In genomic region chr9:75906531-75906930, GRCh38 we compare ENCODE assay signal across 19 cellular contexts. TPM values are rescaled to one million over a fixed set of nuclear protein-coding genes. Genes with fewer than 3 reads are reported as not detected.
DNase-seq lines count a peak whose midpoint lies in the region; ATAC-seq, FAIRE-seq and TF ChIP-seq lines count a peak whose summit lies in the region.
"Had no signal": no experiment of that assay in that cellular context is flagged by ENCODE, and none has a peak within 500 bp of the region (broad histone marks: within the 10 kb centered on the region; RNA-seq: fewer than 3 reads in every experiment).

No MANE protein-coding gene starts in this region.

- ATAC-seq in activated naive CD8-positive, alpha-beta T cell treated with anti-CD3 and anti-CD28 coated beads, Interleukin-2, amount 50 U/mL, for 24 hours, result no peak
- ATAC-seq in aorta (ENCODE audit: low FRiP score), result no peak

- no peaks in the 10 kb centered on the region for H3K9me3 Mint-ChIP-seq in activated naive CD8-positive, alpha-beta T cell (ENCODE audit: low read depth)
- peaks cover 6% of the 10 kb centered on the region for H3K9me3 Mint-ChIP-seq in activated naive CD8-positive, alpha-beta T cell treated with anti-CD3 and anti-CD28 coated beads, Interleukin-2, amount 50 U/mL, for 24 hours
- H3K9me3 Mint-ChIP-seq: CD14-positive monocyte had no signal

- DNase-seq in activated naive CD8-positive, alpha-beta T cell treated with anti-CD3 and anti-CD28 coated beads, Interleukin-2, amount 50 U/mL, for 24 hours, result no peak
- DNase-seq in keratinocyte (ENCODE audit: low read depth, low spot score) (peak; percentile 30), aorta (no peak), putamen (ENCODE audit: low spot score) (no peak), OCI-LY7 (ENCODE audit: low spot score) (no peak)
- DNase-seq: COR-L47, DMS79, MV-4-11, NCI-H1436, NCI-H345, NCI-H69, PC-9 had no signal

- no peaks in the 10 kb centered on the region for H3K27me3 Mint-ChIP-seq in activated naive CD8-positive, alpha-beta T cell
- H3K27me3 Mint-ChIP-seq in activated naive CD8-positive, alpha-beta T cell treated with anti-CD3 and anti-CD28 coated beads, Interleukin-2, amount 50 U/mL, for 24 hours, result no peaks in the 10 kb centered on the region

- no peaks in the 10 kb centered on the region for H3K9me2 ChIP-seq in OCI-LY7 (ENCODE audit: insufficient read depth, low read length)

- H3K27me3 ChIP-seq in duodenal mucosa (ENCODE audit: control insufficient read depth in 1 of 2, insufficient read depth in 2 of 2, low read length in 2 of 2) (no peaks in the 10 kb centered on the region), keratinocyte (ENCODE audit: control insufficient read depth, extremely low read depth, insufficient read depth, low read length) (no peaks in the 10 kb centered on the region), thymus (ENCODE audit: control insufficient read depth, insufficient read depth) (no peaks in the 10 kb centered on the region), aorta (ENCODE audit: control insufficient read depth in 1 of 2, insufficient read depth in 2 of 2, low read length in 1 of 2) (no peaks in the 10 kb centered on the region)

- FAIRE-seq in keratinocyte (lab: Jason Lieb, UNC), result peak; percentile 41
- FAIRE-seq: G401.6, GM12892, HTR-8/SVneo had no signal

- H3K4me3 ChIP-seq in duodenal mucosa (ENCODE audit: low read depth in 1 of 2, low read length in 2 of 2) (no peak overlapping the region), keratinocyte (ENCODE audit: control insufficient read depth in 2 of 3, extremely low read depth in 1 of 3, insufficient read depth in 2 of 3, low read depth in 1 of 3, low read length in 3 of 3) (no peak overlapping the region), thymus (ENCODE audit: low read length) (no peak overlapping the region), aorta (ENCODE audit: low read length in 2 of 2) (no peak overlapping the region), OCI-LY7 (ENCODE audit: low read depth, low read length, poor library complexity, severe bottlenecking) (no peak overlapping the region)
- H3K4me3 ChIP-seq: PC-9 had no signal

- H3K9ac ChIP-seq in duodenal mucosa (ENCODE audit: low read depth in 1 of 2, low read length in 2 of 2) (no peak overlapping the region), keratinocyte (ENCODE audit: control insufficient read depth, extremely low read depth, insufficient read depth, low read length) (no peak overlapping the region)

- peaks cover 8% of the 10 kb centered on the region for H3K36me3 Mint-ChIP-seq in activated naive CD8-positive, alpha-beta T cell
- peaks cover 2% of the 10 kb centered on the region for H3K36me3 Mint-ChIP-seq in activated naive CD8-positive, alpha-beta T cell treated with anti-CD3 and anti-CD28 coated beads, Interleukin-2, amount 50 U/mL, for 24 hours (ENCODE audit: low read depth)

- intact Hi-C loops in aorta (cut with DNase I), result loop anchor here in 1 of 2 donors (10.0 kb wide), 1 partner anchor 128 kb away; no protein-coding TSS in a partner anchor
- intact Hi-C loops in OCI-LY7 (cut with micrococcal nuclease; ENCODE audit: unreplicated experiment), result no loop called here

- POLR2A ChIA-PET in OCI-LY7 (lab: Charles Lee), result interaction anchor here (0.5 to 1.2 kb wide), 3 partner anchors 12 to 467 kb away, joined by 3 to 4 read pairs (median 3); no protein-coding TSS in a partner anchor

- H3K9me3 ChIP-seq in duodenal mucosa (ENCODE audit: control insufficient read depth in 1 of 2, low read length in 2 of 2) (no peaks in the 10 kb centered on the region), keratinocyte (ENCODE audit: control insufficient read depth, low read depth, low read length) (no peaks in the 10 kb centered on the region), thymus (ENCODE audit: control insufficient read depth) (no peaks in the 10 kb centered on the region), aorta (ENCODE audit: control insufficient read depth, low read length) (no peaks in the 10 kb centered on the region), OCI-LY7 (ENCODE audit: low read length) (no peaks in the 10 kb centered on the region)

- H3K36me3 ChIP-seq in duodenal mucosa (ENCODE audit: control insufficient read depth in 1 of 2, insufficient read depth in 2 of 2, low read length in 2 of 2) (no peaks in the 10 kb centered on the region), keratinocyte (ENCODE audit: control insufficient read depth in 2 of 2, extremely low read depth in 1 of 2, insufficient read depth in 2 of 2, low read length in 2 of 2) (no peaks in the 10 kb centered on the region), thymus (ENCODE audit: control insufficient read depth, insufficient read depth) (peaks cover 4% of the 10 kb centered on the region), aorta (ENCODE audit: control insufficient read depth in 1 of 2, insufficient read depth in 2 of 2, low read length in 1 of 2) (no peaks in the 10 kb centered on the region), OCI-LY7 (ENCODE audit: insufficient read depth, low read length) (no peaks in the 10 kb centered on the region)

- H3K27ac ChIP-seq in duodenal mucosa (ENCODE audit: low read depth, low read length) (peak overlapping the region; percentile 34), keratinocyte (ENCODE audit: control insufficient read depth, insufficient read depth, low read length) (no peak overlapping the region), thymus (ENCODE audit: low read depth) (peak overlapping the region; percentile 27), aorta (ENCODE audit: low read depth in 1 of 2, low read length in 2 of 2) (no peak overlapping the region), OCI-LY7 (ENCODE audit: low read depth, low read length, poor library complexity, severe bottlenecking) (no peak overlapping the region)
- H3K27ac ChIP-seq: PC-9 had no signal

- TF ChIP-seq CTCF in keratinocyte (optimal IDR thresholded peaks at IDR 0.05 in 1 of 3, IDR thresholded peaks at IDR 0.05 in 1 of 3, conservative IDR thresholded peaks at IDR 0.05 in 1 of 3; ENCODE audit: extremely low read depth in 1 of 3, insufficient read depth in 2 of 3, low read length in 3 of 3), result no peak
- TF ChIP-seq CTCF in OCI-LY7 (conservative IDR thresholded peaks at IDR 0.05; ENCODE audit: low read length), result no peak

- no peaks in the 10 kb centered on the region for H4K20me1 ChIP-seq in keratinocyte (ENCODE audit: control insufficient read depth, extremely low read depth, insufficient read depth, low read length)
- no peaks in the 10 kb centered on the region for H4K20me1 ChIP-seq in OCI-LY7 (ENCODE audit: insufficient read depth, low read length)

- no peak overlapping the region for H3K4me2 ChIP-seq in keratinocyte (ENCODE audit: control insufficient read depth, extremely low read depth, insufficient read depth, low read depth, low read length)
- H3K4me2 ChIP-seq in OCI-LY7 (ENCODE audit: low read length), result no peak overlapping the region
- H3K4me2 ChIP-seq: PC-9 had no signal

- dilution Hi-C loops in keratinocyte (cut with MboI; ENCODE audit: extremely low pct_ligation_motif_present, low sequenced_read_pairs), result no loop called here

- WGBS in thymus, result 98% methylated on average over 1 of the region's 1 CpG
- 91 to 100% methylated on average over 1 of the region's 1 CpG for WGBS in aorta, 2 donors

- H3K27ac Mint-ChIP-seq in activated naive CD8-positive, alpha-beta T cell, result no peak overlapping the region
- no peak overlapping the region for H3K27ac Mint-ChIP-seq in activated naive CD8-positive, alpha-beta T cell treated with anti-CD3 and anti-CD28 coated beads, Interleukin-2, amount 50 U/mL, for 24 hours

- CTCF ChIA-PET in OCI-LY7 (lab: Charles Lee; ENCODE audit: unreplicated experiment), result no interaction called here

- H3K4me1 ChIP-seq in duodenal mucosa (ENCODE audit: control insufficient read depth in 1 of 2, insufficient read depth in 2 of 2, low read length in 2 of 2) (peaks cover 18 to 39% of the 10 kb centered on the region in 2 donors), keratinocyte (ENCODE audit: control insufficient read depth, extremely low read depth, insufficient read depth, low read length) (peaks cover 2% of the 10 kb centered on the region), thymus (ENCODE audit: control insufficient read depth, insufficient read depth, low read length) (peaks cover 4% of the 10 kb centered on the region), aorta (ENCODE audit: control insufficient read depth in 1 of 2, insufficient read depth in 2 of 2, low read length in 2 of 2) (peaks cover 3 to 18% of the 10 kb centered on the region in 2 donors), OCI-LY7 (ENCODE audit: insufficient read depth, low read length, poor library complexity, severe bottlenecking) (no peaks in the 10 kb centered on the region)

- no peaks in the 10 kb centered on the region for H3K9me1 ChIP-seq in keratinocyte (ENCODE audit: control insufficient read depth, extremely low read depth, insufficient read depth, low read length)

- no TSS peak for BruUV-seq in OCI-LY7 (replicated peaks; lab: Mats Ljungman, UMichigan)

- H3K79me2 ChIP-seq in keratinocyte (ENCODE audit: control insufficient read depth, insufficient read depth, low read length) (no peaks in the 10 kb centered on the region), OCI-LY7 (ENCODE audit: insufficient read depth, low read depth, low read length) (no peaks in the 10 kb centered on the region)

- H3K4me3 Mint-ChIP-seq in activated naive CD8-positive, alpha-beta T cell, result peak overlapping the region; percentile 7
- H3K4me3 Mint-ChIP-seq in activated naive CD8-positive, alpha-beta T cell treated with anti-CD3 and anti-CD28 coated beads, Interleukin-2, amount 50 U/mL, for 24 hours, result no peak overlapping the region
- H3K4me3 Mint-ChIP-seq: CD14-positive monocyte had no signal

- peaks cover 63% of the 10 kb centered on the region for H3K4me1 Mint-ChIP-seq in activated naive CD8-positive, alpha-beta T cell (ENCODE audit: low read depth)
- H3K4me1 Mint-ChIP-seq in activated naive CD8-positive, alpha-beta T cell treated with anti-CD3 and anti-CD28 coated beads, Interleukin-2, amount 50 U/mL, for 24 hours, result peaks cover 25% of the 10 kb centered on the region

- no peak overlapping the region for H2AFZ ChIP-seq in keratinocyte (ENCODE audit: control insufficient read depth, low read length)
- no peak overlapping the region for H2AFZ ChIP-seq in OCI-LY7 (ENCODE audit: low read length)
- H2AFZ ChIP-seq: PC-9 had no signal

RNA-seq across cellular contexts. Expression of gene PCSK5, which starts 16.1 kb away (rescaled TPM):
- polyA plus RNA-seq in keratinocyte (1.5 to 2.4 TPM (median 1.9 TPM) in 3 replicates), thymus (4.1 TPM), aorta (1 to 10 TPM; 5.1 to 6.6 TPM)
- polyA plus RNA-seq in keratinocyte (2011; ENCODE audit: low read depth), result 0.91 TPM
- polyA plus RNA-seq in keratinocyte (2011; cell fraction: cytosol; rRNA removed), result 0.53 and 0.84 TPM in 2 replicates
- polyA plus RNA-seq in keratinocyte (2011; cell fraction: nucleus; rRNA removed), result 4.2 and 4.7 TPM in 2 replicates
- 1.3 and 2.1 TPM in 2 replicates for polyA plus RNA-seq in keratinocyte (2012; ENCODE audit: low replicate concordance)
- polyA minus RNA-seq in keratinocyte, result 5.2 to 8.3 TPM (median 5.7 TPM) in 3 replicates
- polyA minus RNA-seq in keratinocyte (2011; cell fraction: cytosol; rRNA and poly(A)+ RNA removed), result 1.7 TPM
- polyA minus RNA-seq in keratinocyte (2011; cell fraction: nucleus; rRNA and poly(A)+ RNA removed), result 9.2 and 12.7 TPM in 2 replicates
- total RNA-seq in aorta (10 to 100 TPM; 37.5 to 47.5 TPM), OCI-LY7 (2022) (0.76 and 1.1 TPM in 2 replicates)
- not detected in 2 replicates for total RNA-seq in OCI-LY7 (2014; rRNA removed; shearing (Covaris generic))

Comparison
In these comparisons a context has a peak if more than half of its experiments do, and no peak if none do; other contexts are left out.
1. H3K27ac ChIP-seq: peak in duodenal mucosa (single experiment) and thymus (single experiment); none in keratinocyte (single experiment), aorta (0 of 2) and OCI-LY7 (single experiment).